Comparison of ENCODE assay signal across 9 cellular contexts in genomic region chr6:96626749-96627353, GRCh38.
DNase-seq lines count a peak whose midpoint lies in the region; ATAC-seq and TF ChIP-seq lines count a peak whose summit lies in the region.
"Had no signal": no experiment of that assay in that cellular context is flagged by ENCODE, and none has a peak within 500 bp of the region (broad histone marks: within the 10 kb centered on the region; RNA-seq: fewer than 3 reads in every experiment).

No MANE protein-coding gene starts in this region.

- BruUV-seq in Caco-2 (replicated peaks; lab: Mats Ljungman, UMichigan): no TSS peak

- POLR2A ChIA-PET in Caco-2 (lab: Charles Lee): no interaction called here

- no peak overlapping the region for H3K4me3 Mint-ChIP-seq in Caco-2 (ENCODE audit: unreplicated experiment)
- no peak overlapping the region for H3K4me3 Mint-ChIP-seq in activated T-helper 17 cell treated with anti-CD3 and anti-CD28 coated beads, Interleukin-2, amount 50 U/mL, for 72 hours

- H3K9me3 ChIP-seq in Caco-2 (no peaks in the 10 kb centered on the region), adrenal gland (replicated peaks in 1 of 3) (no peaks in the 10 kb centered on the region)
- H3K9me3 ChIP-seq: SJSA1 had no signal

- TF ChIP-seq CTCF in Caco-2 (IDR thresholded peaks at IDR 0.05; ENCODE audit: insufficient read depth in 1 of 2, low read depth in 1 of 2, low read length in 1 of 2, severe bottlenecking in 1 of 2, unreplicated experiment in 1 of 2) (peak; percentile 19 to 31), adrenal gland (IDR thresholded peaks at IDR 0.05) (peak in 5 of 6 experiments; percentile 50 to 71 (median 60)), kidney epithelial cell (IDR thresholded peaks at IDR 0.05; ENCODE audit: insufficient read depth, low read length, poor library complexity, severe bottlenecking) (peak; percentile 7)

- H3K27me3 ChIP-seq in Caco-2 (replicated peaks; ENCODE audit: control insufficient read depth, insufficient read depth, low read length) (no peaks in the 10 kb centered on the region), adrenal gland (no peaks in the 10 kb centered on the region), kidney epithelial cell (ENCODE audit: control insufficient read depth, insufficient read depth, low read length) (no peaks in the 10 kb centered on the region)

- TF ChIP-seq POLR2A in adrenal gland (IDR thresholded peaks at IDR 0.05): no peak

- H3K27ac ChIP-seq in adrenal gland: no peak overlapping the region
- H3K27ac ChIP-seq: SJSA1 had no signal

- H3K36me3 ChIP-seq in Caco-2 (ENCODE audit: control insufficient read depth, insufficient read depth, low read length) (no peaks in the 10 kb centered on the region), adrenal gland (replicated peaks in 1 of 2) (no peaks in the 10 kb centered on the region), kidney epithelial cell (ENCODE audit: control insufficient read depth, insufficient read depth, low read length) (no peaks in the 10 kb centered on the region)
- H3K36me3 ChIP-seq: SJSA1 had no signal

- H3K27ac Mint-ChIP-seq in Caco-2 (ENCODE audit: unreplicated experiment): no peak overlapping the region
- H3K27ac Mint-ChIP-seq in activated T-helper 17 cell treated with anti-CD3 and anti-CD28 coated beads, Interleukin-2, amount 50 U/mL, for 72 hours: no peak overlapping the region

- 1 to 6% (median 4%) methylated on average over 2 of the region's 2 CpGs for WGBS in adrenal gland, 4 donors

- H3K36me3 Mint-ChIP-seq in Caco-2 (ENCODE audit: insufficient read depth, unreplicated experiment): no peaks in the 10 kb centered on the region
- H3K36me3 Mint-ChIP-seq in activated T-helper 17 cell treated with anti-CD3 and anti-CD28 coated beads, Interleukin-2, amount 50 U/mL, for 72 hours (ENCODE audit: low read depth): no peaks in the 10 kb centered on the region

- peaks cover 11% of the 10 kb centered on the region for H3K4me1 Mint-ChIP-seq in Caco-2 (ENCODE audit: low read depth, unreplicated experiment)
- no peaks in the 10 kb centered on the region for H3K4me1 Mint-ChIP-seq in activated T-helper 17 cell treated with anti-CD3 and anti-CD28 coated beads, Interleukin-2, amount 50 U/mL, for 72 hours

- H3K4me1 ChIP-seq in Caco-2: peaks cover 3% of the 10 kb centered on the region; the same call in 1 of the 2 replicates
- H3K4me1 ChIP-seq in adrenal gland (replicated peaks in 1 of 2): no peaks in the 10 kb centered on the region
- H3K4me1 ChIP-seq: SJSA1 had no signal

- peaks cover 8% of the 10 kb centered on the region for H3K27me3 Mint-ChIP-seq in Caco-2 (ENCODE audit: insufficient read depth, unreplicated experiment)
- peaks cover 10% of the 10 kb centered on the region for H3K27me3 Mint-ChIP-seq in activated T-helper 17 cell treated with anti-CD3 and anti-CD28 coated beads, Interleukin-2, amount 50 U/mL, for 72 hours

- CTCF ChIA-PET in Caco-2 (lab: Charles Lee): interaction anchor here (0.8 to 1.2 kb wide), 3 partner anchors 31 to 433 kb away, joined by 4 to 9 read pairs (median 8); no protein-coding TSS in a partner anchor

- intact Hi-C loops in Caco-2 (cut with micrococcal nuclease; ENCODE audit: unreplicated experiment) (loop anchor here (1.0 kb wide), 5 partner anchors 31 to 432 kb away; partner anchors contain the start of gene NDUFAF4), adrenal gland (cut with DNase I) (loop anchor here (5.0 kb wide), 2 partner anchors 270 to 430 kb away; partner anchors contain the start of gene NDUFAF4 (in 1 of the 2))

- H3K4me3 ChIP-seq in Caco-2 (ENCODE audit: low read depth, low read length): no peak overlapping the region
- no peak overlapping the region for H3K4me3 ChIP-seq in adrenal gland
- H3K4me3 ChIP-seq in kidney epithelial cell (ENCODE audit: low read depth, low read length): no peak overlapping the region
- H3K4me3 ChIP-seq: SJSA1 had no signal

- ATAC-seq in GM19035 (IDR thresholded peaks at IDR 0.05; ENCODE audit: unreplicated experiment): peak; percentile 93
- ATAC-seq in HG03095 (IDR thresholded peaks at IDR 0.05; ENCODE audit: unreplicated experiment): peak; percentile 95
- no peak for ATAC-seq in activated T-helper 17 cell treated with anti-CD3 and anti-CD28 coated beads, Interleukin-2, amount 50 U/mL, for 72 hours (replicated peaks)

- no peaks in the 10 kb centered on the region for H3K9me3 Mint-ChIP-seq in Caco-2 (ENCODE audit: unreplicated experiment)
- no peaks in the 10 kb centered on the region for H3K9me3 Mint-ChIP-seq in activated T-helper 17 cell treated with anti-CD3 and anti-CD28 coated beads, Interleukin-2, amount 50 U/mL, for 72 hours

- DNase-seq in Caco-2 (peak in 1 of 2 experiments; percentile 3), NCI-H2107 treated with DMSO at 0.1 percent for 48 hours (lab: John Stamatoyannopoulos, UW; ENCODE audit: unreplicated experiment) (peak; percentile 83), adrenal gland (no peak), kidney epithelial cell (ENCODE audit: low read depth) (no peak), nucleus accumbens (lab: John Stamatoyannopoulos, UW) (no peak)

Comparison
In these comparisons a context has a peak if more than half of its experiments do, and no peak if none do; other contexts are left out.
1. CTCF ChIP-seq: peak in every context shown above with its lines; median percentile 60 in adrenal gland; 25 in Caco-2; 7 in kidney epithelial cell.